Comparison of ENCODE assay signal across 21 cellular contexts in genomic region chr18:43793910-43794309, GRCh38.
"Had no signal": no experiment of that assay in that cellular context is flagged by ENCODE, and none has a peak within 500 bp of the region (broad histone marks: within the 10 kb centered on the region; RNA-seq: fewer than 3 reads in every experiment).

No MANE protein-coding gene starts in this region.

- H3K36me3 ChIP-seq: gastrocnemius medialis, neural progenitor cell, sigmoid colon, spleen, thoracic aorta, tibial nerve, upper lobe of right lung, uterus had no signal

- FAIRE-seq: colon had no signal

- DNase-seq: dorsolateral prefrontal cortex; effector CD4-positive, alpha-beta T cell; gastrocnemius medialis; head of caudate nucleus; hippocampal formation; islet precursor cell; kidney glomerular epithelial cell; midbrain; naive thymus-derived CD4-positive, alpha-beta T cell; sigmoid colon; spleen; stimulated activated CD4-positive, alpha-beta T cell treated with anti-CD3 and anti-CD28 coated beads, Interleukin-2, amount 100 ng/mL, for 48 hours; stimulated activated naive B cell treated with anti-CD40 and anti-IgM and Interleukin-4, amounts not matched to agents 10 μg/mL and 1 μg/mL and 100 μg/mL, for 72 hours; upper lobe of right lung; uterus had no signal

- H3K9me3 ChIP-seq: gastrocnemius medialis, sigmoid colon, spleen, thoracic aorta, tibial nerve, upper lobe of right lung, uterus had no signal

- H3K27ac ChIP-seq: dorsolateral prefrontal cortex, gastrocnemius medialis, neural progenitor cell, parathyroid adenoma, sigmoid colon, skin epidermis, spleen, thoracic aorta, tibial nerve, upper lobe of right lung, uterus had no signal

- H3K4me3 ChIP-seq: dorsolateral prefrontal cortex, gastrocnemius medialis, neural progenitor cell, sigmoid colon, skin epidermis, spleen, thoracic aorta, tibial nerve, upper lobe of right lung, uterus had no signal

- H3K4me1 ChIP-seq: gastrocnemius medialis, neural progenitor cell, parathyroid adenoma, sigmoid colon, spleen, upper lobe of right lung, uterus had no signal

- H3K27me3 ChIP-seq: dorsolateral prefrontal cortex, gastrocnemius medialis, neural progenitor cell, sigmoid colon, spleen, tibial nerve, upper lobe of right lung, uterus had no signal

- ATAC-seq: gastrocnemius medialis; naive thymus-derived CD4-positive, alpha-beta T cell; stimulated activated naive B cell treated with anti-CD40 and anti-IgM and Interleukin-4, amounts not matched to agents 10 μg/mL and 1 μg/mL and 100 μg/mL, for 72 hours; upper lobe of right lung had no signal
